8 cellular contexts compared by ENCODE assay signal in genomic region chr9:121759996-121760395, GRCh38.
"Had no signal": no experiment of that assay in that cellular context is flagged by ENCODE, and none has a peak within 500 bp of the region (broad histone marks: within the 10 kb centered on the region; RNA-seq: fewer than 3 reads in every experiment).

No MANE protein-coding gene starts in this region.

- H3K9me3 Mint-ChIP-seq: GM23338, H9, IgD-negative memory B cell had no signal

- H3K27ac ChIP-seq: HL-60 had no signal

- ATAC-seq: GM23338, HepG2 had no signal

- H3K27me3 Mint-ChIP-seq: IgD-negative memory B cell had no signal

- H3K4me3 Mint-ChIP-seq: GM23338, H9, IgD-negative memory B cell had no signal

- H3K4me1 Mint-ChIP-seq: IgD-negative memory B cell had no signal

- H3K27ac Mint-ChIP-seq: GM23338, H9, IgD-negative memory B cell had no signal

- FAIRE-seq: H1, H54, HepG2 had no signal

- H3K4me2 ChIP-seq: GM23338 had no signal

- H3K36me3 Mint-ChIP-seq: IgD-negative memory B cell had no signal

- H3K4me3 ChIP-seq: GM23338 had no signal

- DNase-seq: H9, HCEC 1CT had no signal

- H2AFZ ChIP-seq: GM23338 had no signal
